1 cellular context compared by ENCODE assay signal in the genomic region with DNA sequence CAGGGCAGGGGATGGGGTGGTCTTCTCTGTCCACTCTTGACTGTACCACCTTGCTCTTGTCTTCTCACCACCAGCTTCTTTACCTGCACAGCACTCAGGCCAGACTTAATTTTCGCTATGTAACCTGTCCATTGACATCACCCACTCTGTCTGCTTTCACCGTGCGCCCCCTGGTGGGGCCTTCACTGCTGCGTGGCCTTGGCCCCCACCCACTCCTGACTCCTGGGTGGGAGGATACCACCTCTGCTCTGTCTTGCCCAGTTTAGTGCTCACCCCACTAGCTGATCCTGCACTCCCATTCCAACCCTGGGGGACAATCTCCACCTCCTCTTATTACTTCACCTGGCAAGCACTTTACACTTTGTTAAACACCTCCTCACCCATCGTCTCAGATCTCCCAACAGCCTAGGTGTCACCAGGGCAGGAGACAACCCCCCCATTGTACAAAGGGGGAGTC.
TF ChIP-seq lines count a peak whose summit lies in the region.

No MANE protein-coding gene starts in this region.

TF ChIP-seq in GM23338, 12 proteins besides CTCF, POLR2A, EP300 and RAD21 (continued from another document):
- TF ChIP-seq, protein P1, sequence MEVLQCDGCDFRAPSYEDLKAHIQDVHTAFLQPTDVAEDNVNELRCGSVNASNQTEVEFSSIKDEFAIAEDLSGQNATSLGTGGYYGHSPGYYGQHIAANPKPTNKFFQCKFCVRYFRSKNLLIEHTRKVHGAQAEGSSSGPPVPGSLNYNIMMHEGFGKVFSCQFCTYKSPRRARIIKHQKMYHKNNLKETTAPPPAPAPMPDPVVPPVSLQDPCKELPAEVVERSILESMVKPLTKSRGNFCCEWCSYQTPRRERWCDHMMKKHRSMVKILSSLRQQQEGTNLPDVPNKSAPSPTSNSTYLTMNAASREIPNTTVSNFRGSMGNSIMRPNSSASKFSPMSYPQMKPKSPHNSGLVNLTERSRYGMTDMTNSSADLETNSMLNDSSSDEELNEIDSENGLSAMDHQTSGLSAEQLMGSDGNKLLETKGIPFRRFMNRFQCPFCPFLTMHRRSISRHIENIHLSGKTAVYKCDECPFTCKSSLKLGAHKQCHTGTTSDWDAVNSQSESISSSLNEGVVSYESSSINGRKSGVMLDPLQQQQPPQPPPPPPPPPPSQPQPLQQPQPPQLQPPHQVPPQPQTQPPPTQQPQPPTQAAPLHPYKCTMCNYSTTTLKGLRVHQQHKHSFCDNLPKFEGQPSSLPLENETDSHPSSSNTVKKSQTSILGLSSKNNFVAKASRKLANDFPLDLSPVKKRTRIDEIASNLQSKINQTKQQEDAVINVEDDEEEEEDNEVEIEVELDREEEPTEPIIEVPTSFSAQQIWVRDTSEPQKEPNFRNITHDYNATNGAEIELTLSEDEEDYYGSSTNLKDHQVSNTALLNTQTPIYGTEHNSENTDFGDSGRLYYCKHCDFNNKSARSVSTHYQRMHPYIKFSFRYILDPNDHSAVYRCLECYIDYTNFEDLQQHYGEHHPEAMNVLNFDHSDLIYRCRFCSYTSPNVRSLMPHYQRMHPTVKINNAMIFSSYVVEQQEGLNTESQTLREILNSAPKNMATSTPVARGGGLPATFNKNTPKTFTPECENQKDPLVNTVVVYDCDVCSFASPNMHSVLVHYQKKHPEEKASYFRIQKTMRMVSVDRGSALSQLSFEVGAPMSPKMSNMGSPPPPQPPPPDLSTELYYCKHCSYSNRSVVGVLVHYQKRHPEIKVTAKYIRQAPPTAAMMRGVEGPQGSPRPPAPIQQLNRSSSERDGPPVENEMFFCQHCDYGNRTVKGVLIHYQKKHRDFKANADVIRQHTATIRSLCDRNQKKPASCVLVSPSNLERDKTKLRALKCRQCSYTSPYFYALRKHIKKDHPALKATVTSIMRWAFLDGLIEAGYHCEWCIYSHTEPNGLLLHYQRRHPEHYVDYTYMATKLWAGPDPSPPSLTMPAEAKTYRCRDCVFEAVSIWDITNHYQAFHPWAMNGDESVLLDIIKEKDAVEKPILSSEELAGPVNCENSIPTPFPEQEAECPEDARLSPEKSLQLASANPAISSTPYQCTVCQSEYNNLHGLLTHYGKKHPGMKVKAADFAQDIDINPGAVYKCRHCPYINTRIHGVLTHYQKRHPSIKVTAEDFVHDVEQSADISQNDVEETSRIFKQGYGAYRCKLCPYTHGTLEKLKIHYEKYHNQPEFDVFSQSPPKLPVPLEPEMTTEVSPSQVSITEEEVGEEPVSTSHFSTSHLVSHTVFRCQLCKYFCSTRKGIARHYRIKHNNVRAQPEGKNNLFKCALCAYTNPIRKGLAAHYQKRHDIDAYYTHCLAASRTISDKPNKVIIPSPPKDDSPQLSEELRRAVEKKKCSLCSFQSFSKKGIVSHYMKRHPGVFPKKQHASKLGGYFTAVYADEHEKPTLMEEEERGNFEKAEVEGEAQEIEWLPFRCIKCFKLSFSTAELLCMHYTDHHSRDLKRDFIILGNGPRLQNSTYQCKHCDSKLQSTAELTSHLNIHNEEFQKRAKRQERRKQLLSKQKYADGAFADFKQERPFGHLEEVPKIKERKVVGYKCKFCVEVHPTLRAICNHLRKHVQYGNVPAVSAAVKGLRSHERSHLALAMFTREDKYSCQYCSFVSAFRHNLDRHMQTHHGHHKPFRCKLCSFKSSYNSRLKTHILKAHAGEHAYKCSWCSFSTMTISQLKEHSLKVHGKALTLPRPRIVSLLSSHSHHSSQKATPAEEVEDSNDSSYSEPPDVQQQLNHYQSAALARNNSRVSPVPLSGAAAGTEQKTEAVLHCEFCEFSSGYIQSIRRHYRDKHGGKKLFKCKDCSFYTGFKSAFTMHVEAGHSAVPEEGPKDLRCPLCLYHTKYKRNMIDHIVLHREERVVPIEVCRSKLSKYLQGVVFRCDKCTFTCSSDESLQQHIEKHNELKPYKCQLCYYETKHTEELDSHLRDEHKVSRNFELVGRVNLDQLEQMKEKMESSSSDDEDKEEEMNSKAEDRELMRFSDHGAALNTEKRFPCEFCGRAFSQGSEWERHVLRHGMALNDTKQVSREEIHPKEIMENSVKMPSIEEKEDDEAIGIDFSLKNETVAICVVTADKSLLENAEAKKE (CRISPR knock-in tag; IDR thresholded peaks at IDR 0.05) = no peak
- TF ChIP-seq EZH2 (IDR thresholded peaks at IDR 0.05; ENCODE audit: low read depth, unreplicated experiment) (no peak), NANOG (IDR thresholded peaks at IDR 0.05; ENCODE audit: borderline replicate concordance) (no peak), ZNF331 (CRISPR knock-in tag; IDR thresholded peaks at IDR 0.05; ENCODE audit: low read depth) (no peak), ZNF114 (CRISPR knock-in tag; IDR thresholded peaks at IDR 0.05) (no peak), POLR2AphosphoS5 (IDR thresholded peaks at IDR 0.05; ENCODE audit: low read depth) (no peak)
